In genomic region chr9:129507805-129508204, GRCh38 we compare ENCODE assay signal across 21 cellular contexts.
"Had no signal": no experiment of that assay in that cellular context is flagged by ENCODE, and none has a peak within 500 bp of the region (broad histone marks: within the 10 kb centered on the region; RNA-seq: fewer than 3 reads in every experiment).

No MANE protein-coding gene starts in this region.

- H3K4me2 ChIP-seq: KMS-11 had no signal

- ATAC-seq: activated CD4-positive, alpha-beta T cell treated with anti-CD3 and anti-CD28 coated beads for 36 hours; activated CD8-positive, alpha-beta T cell treated with anti-CD3 and anti-CD28 coated beads for 36 hours; Panc1 had no signal

- H3K9ac ChIP-seq: KMS-11 had no signal

- H3K27ac ChIP-seq: KMS-11, WERI-Rb-1 had no signal

- H3K4me3 ChIP-seq: MG63 had no signal

- H3K27me3 ChIP-seq: MG63 had no signal

- H3K36me3 ChIP-seq: MG63 had no signal

- DNase-seq: activated CD4-positive, alpha-beta T cell treated with anti-CD3 and anti-CD28 coated beads for 36 hours; activated CD4-positive, alpha-beta T cell treated with anti-CD3 and anti-CD28 coated beads, Interleukin-2, amount 50 U/mL, for 1 hour; activated CD8-positive, alpha-beta memory T cell treated with anti-CD3 and anti-CD28 coated beads, Interleukin-2, amount 50 U/mL, for 4 hours; activated CD8-positive, alpha-beta T cell treated with anti-CD3 and anti-CD28 coated beads for 36 hours; MG63; MV-4-11; NCI-H1092 treated with DMSO at 0.1 percent for 48 hours; NCI-H1417 treated with DMSO at 0.1 percent for 48 hours; NCI-H1694; NCI-H2029; NCI-H2107; NCI-H2171 treated with DMSO at 0.1 percent for 48 hours; NCI-H226; NCI-H526 treated with DMSO at 0.1 percent for 48 hours; NCI-H82; OCI-M1; SHP77 treated with DMSO at 0.1 percent for 48 hours; T-helper 9 cell; WERI-Rb-1 had no signal
